ENCODE assay signal across 29 cellular contexts in genomic region chr18:6248017-6248416, GRCh38.
DNase-seq lines count a peak whose midpoint lies in the region; ATAC-seq, FAIRE-seq and TF ChIP-seq lines count a peak whose summit lies in the region.
"Had no signal": no experiment of that assay in that cellular context is flagged by ENCODE, and none has a peak within 500 bp of the region (broad histone marks: within the 10 kb centered on the region; RNA-seq: fewer than 3 reads in every experiment).

No MANE protein-coding gene starts in this region.

- CTCF ChIA-PET in activated naive CD4-positive, alpha-beta T cell treated with anti-CD3 and anti-CD28 coated beads, Interleukin-2, amount 10 ng/mL, durations not matched to agents 7 days and 5 days (lab: Charles Lee), result no interaction called here

- H3K4me3 Mint-ChIP-seq in activated naive CD4-positive, alpha-beta T cell treated with anti-CD3 and anti-CD28 coated beads, Interleukin-2, amount 10 ng/mL, durations not matched to agents 7 days and 5 days, result no peak overlapping the region
- H3K4me3 Mint-ChIP-seq: CD14-positive monocyte; CD8-positive, alpha-beta memory T cell; GM23338; HFFc6 had no signal

- H3K27me3 Mint-ChIP-seq in activated naive CD4-positive, alpha-beta T cell treated with anti-CD3 and anti-CD28 coated beads, Interleukin-2, amount 10 ng/mL, durations not matched to agents 7 days and 5 days, result no peaks in the 10 kb centered on the region
- H3K27me3 Mint-ChIP-seq: CD8-positive, alpha-beta memory T cell had no signal

- no peak overlapping the region for H3K27ac Mint-ChIP-seq in activated naive CD4-positive, alpha-beta T cell treated with anti-CD3 and anti-CD28 coated beads, Interleukin-2, amount 10 ng/mL, durations not matched to agents 7 days and 5 days
- H3K27ac Mint-ChIP-seq: CD14-positive monocyte; CD8-positive, alpha-beta memory T cell; GM23338; HFFc6 had no signal

- TF ChIP-seq POLR2A in H54 (IDR thresholded peaks at IDR 0.05; ENCODE audit: low read depth, low read length), result no peak

- TF ChIP-seq CTCF in GM10266 (IDR thresholded peaks at IDR 0.05; ENCODE audit: control insufficient read depth, insufficient read depth, low read depth, missing control alignments), result no peak

- peaks cover 2% of the 10 kb centered on the region for H3K9me3 Mint-ChIP-seq in activated naive CD4-positive, alpha-beta T cell treated with anti-CD3 and anti-CD28 coated beads, Interleukin-2, amount 10 ng/mL, durations not matched to agents 7 days and 5 days
- H3K9me3 Mint-ChIP-seq: GM23338 had no signal

- DNase-seq in GM10266 (ENCODE audit: extremely low spot score) (peak; percentile 16), D341Med (ENCODE audit: low spot score) (no peak), H54 (ENCODE audit: insufficient read length, low spot score) (no peak)
- DNase-seq in activated naive CD4-positive, alpha-beta T cell treated with anti-CD3 and anti-CD28 coated beads, Interleukin-2, amount 10 ng/mL, durations not matched to agents 7 days and 5 days, result no peak
- DNase-seq: 8988T; ACHN; BE2C; Calu3; CD8-positive, alpha-beta memory T cell; DMS153; DND-41; HFFc6; KBM-7; MG63; NCI-H2029; NCI-H446; NCI-H524 treated with DMSO at 0.1 percent for 48 hours; NCI-H82; NK-92 treated with Interleukin-12 subunit alpha and Interleukin-12 subunit beta, amount 100 ng/mL, for 24 hours; PC-9; T-helper 2 cell had no signal

- ATAC-seq in GM19351 (IDR thresholded peaks at IDR 0.05; ENCODE audit: unreplicated experiment), result peak; percentile 47
- peak; percentile 61 for ATAC-seq in HG02852 (IDR thresholded peaks at IDR 0.05; ENCODE audit: unreplicated experiment)
- ATAC-seq in HG03432 (IDR thresholded peaks at IDR 0.05; ENCODE audit: unreplicated experiment), result peak; percentile 50
- no peak for ATAC-seq in HG03039 (IDR thresholded peaks at IDR 0.05; ENCODE audit: unreplicated experiment)
- ATAC-seq: GM23338, Right ventricle myocardium inferior had no signal

- H3K4me1 Mint-ChIP-seq in activated naive CD4-positive, alpha-beta T cell treated with anti-CD3 and anti-CD28 coated beads, Interleukin-2, amount 10 ng/mL, durations not matched to agents 7 days and 5 days, result no peaks in the 10 kb centered on the region
- H3K4me1 Mint-ChIP-seq: CD8-positive, alpha-beta memory T cell had no signal

- no peak for FAIRE-seq in H54 (lab: Jason Lieb, UNC)
- FAIRE-seq: GM19239 had no signal

- no peaks in the 10 kb centered on the region for H3K36me3 Mint-ChIP-seq in activated naive CD4-positive, alpha-beta T cell treated with anti-CD3 and anti-CD28 coated beads, Interleukin-2, amount 10 ng/mL, durations not matched to agents 7 days and 5 days
- H3K36me3 Mint-ChIP-seq: CD14-positive monocyte; CD8-positive, alpha-beta memory T cell had no signal
